24 cellular contexts compared by ENCODE assay signal in the genomic region with DNA sequence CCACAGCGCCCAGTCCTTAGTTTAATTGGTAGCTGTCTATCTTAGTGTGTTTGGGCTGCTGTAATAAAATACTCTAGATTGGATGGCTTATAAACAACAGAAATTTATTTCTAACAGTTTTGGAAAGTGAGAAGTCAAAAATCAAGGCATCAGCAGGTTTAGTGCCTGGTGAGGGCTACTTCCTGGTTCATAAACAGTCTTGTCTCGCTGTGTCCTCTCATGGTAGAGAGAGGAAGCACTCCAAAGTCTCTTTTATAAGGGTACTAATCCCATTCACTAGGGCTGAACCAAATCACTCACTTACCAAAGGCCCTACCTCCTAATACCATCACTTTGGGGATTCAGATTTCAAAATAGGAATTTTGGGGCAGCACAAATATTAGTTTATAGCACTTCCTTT.
"Had no signal": no experiment of that assay in that cellular context is flagged by ENCODE, and none has a peak within 500 bp of the region (broad histone marks: within the 10 kb centered on the region; RNA-seq: fewer than 3 reads in every experiment).

No MANE protein-coding gene starts in this region.

- H2AFZ ChIP-seq: parathyroid adenoma had no signal

- H3K9ac ChIP-seq: parathyroid adenoma had no signal

- H3K27me3 ChIP-seq: right lobe of liver, suprapubic skin, tibial artery, upper lobe of left lung, vagina had no signal

- H3K4me3 ChIP-seq: heart left ventricle, lung, psoas muscle, right lobe of liver, suprapubic skin, tibial artery, upper lobe of left lung, vagina had no signal

- ATAC-seq: esophagus mucosa; heart left ventricle; left colon; left ventricle myocardium superior; natural killer cell treated with Interleukin-12 subunit alpha and Interleukin-12 subunit beta and Interleukin-15 and Interleukin-18, amount 100 ng/mL, for 72 hours; psoas muscle; right lobe of liver; stimulated activated effector memory CD8-positive, alpha-beta T cell treated with anti-CD3 and anti-CD28 coated beads, Interleukin-12 subunit alpha, Interleukin-12 subunit beta, amount 100 ng/mL, for 72 hours; stimulated activated naive CD8-positive, alpha-beta T cell treated with anti-CD3 and anti-CD28 coated beads, Interleukin-15, Interleukin-2, amounts not matched to agents 100 U/mL and 50 U/mL, for 24 hours had no signal

- H3K36me3 ChIP-seq: heart left ventricle, right lobe of liver, suprapubic skin, tibial artery, upper lobe of left lung, vagina had no signal

- H3K9me3 ChIP-seq: heart left ventricle, psoas muscle, right lobe of liver, suprapubic skin, tibial artery, upper lobe of left lung, vagina had no signal

- DNase-seq: effector memory CD4-positive, alpha-beta T cell; heart left ventricle; hippocampal formation; left colon; left ventricle myocardium superior; mesenchymal stem cell; midbrain; psoas muscle; retina; right lobe of liver; stimulated activated CD4-positive, alpha-beta T cell treated with anti-CD3 and anti-CD28 coated beads, Interleukin-4, amount 100 ng/mL, for 1 hour; stimulated activated CD8-positive, alpha-beta memory T cell treated with anti-CD3 and anti-CD28 coated beads, Interleukin-4, amount 100 ng/mL, for 48 hours; stimulated activated naive CD8-positive, alpha-beta T cell treated with anti-CD3 and anti-CD28 coated beads, Interleukin-15, Interleukin-2, amounts not matched to agents 100 U/mL and 50 U/mL, for 24 hours; tibial artery; upper lobe of left lung had no signal

- FAIRE-seq: endometrium, frontal cortex had no signal

- H3K27ac ChIP-seq: heart left ventricle, parathyroid adenoma, psoas muscle, right lobe of liver, suprapubic skin, tibial artery, upper lobe of left lung, vagina had no signal

- H3K79me2 ChIP-seq: parathyroid adenoma had no signal

- H3K4me1 ChIP-seq: heart left ventricle, parathyroid adenoma, psoas muscle, right lobe of liver, suprapubic skin, tibial artery, upper lobe of left lung, vagina had no signal
